Comparison of ENCODE assay signal across 10 cellular contexts in the genomic region with DNA sequence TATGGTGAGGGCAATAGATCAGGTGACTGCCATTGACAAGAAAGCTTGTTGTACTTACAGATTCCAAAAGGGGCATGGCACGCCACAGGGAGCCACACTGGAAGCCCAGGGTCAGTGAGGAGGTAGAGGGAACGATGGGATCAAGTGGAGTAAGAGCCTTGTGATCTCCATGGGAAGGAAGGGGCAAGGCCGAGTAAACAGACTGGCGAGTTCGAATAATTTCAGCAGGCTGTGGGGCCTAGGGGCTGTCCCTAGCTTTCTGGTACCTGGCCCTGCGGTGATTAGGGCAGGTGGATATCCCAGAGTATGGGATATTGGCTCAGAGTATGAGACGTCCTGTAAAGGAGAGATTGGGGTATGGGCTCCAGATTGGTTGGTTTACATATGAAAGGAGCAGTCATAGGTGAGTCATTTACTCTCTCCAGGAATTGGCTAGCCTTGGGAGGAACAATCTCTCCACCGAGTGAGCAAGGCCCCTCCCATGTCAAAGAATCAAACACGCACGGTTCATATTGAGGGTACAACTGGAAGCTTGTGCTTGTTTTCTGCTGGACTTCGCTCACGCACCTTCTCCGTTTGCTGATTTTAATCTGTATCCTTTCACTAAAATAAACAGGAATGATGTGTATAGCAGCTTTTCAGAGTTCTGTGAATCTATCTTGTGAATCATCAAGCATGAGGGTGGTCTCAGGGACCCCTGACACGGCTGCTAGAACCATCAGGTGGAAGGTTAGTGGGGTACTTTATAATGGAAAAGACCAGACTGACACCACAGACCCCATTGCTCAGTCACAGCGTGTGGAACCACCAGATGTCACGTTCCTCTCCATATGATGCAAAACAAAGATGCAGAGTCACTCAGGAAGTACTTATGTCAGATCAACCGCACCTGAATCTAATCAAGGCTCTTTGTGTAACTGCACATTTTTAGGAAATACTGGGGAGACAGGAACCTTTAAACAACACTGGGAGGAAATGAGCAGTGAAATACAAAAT. TPM values are rescaled to one million over a fixed set of nuclear protein-coding genes. Genes with fewer than 3 reads are reported as not detected.
DNase-seq lines count a peak whose midpoint lies in the region; ATAC-seq, FAIRE-seq and TF ChIP-seq lines count a peak whose summit lies in the region.
"Had no signal": no experiment of that assay in that cellular context is flagged by ENCODE, and none has a peak within 500 bp of the region (broad histone marks: within the 10 kb centered on the region; RNA-seq: fewer than 3 reads in every experiment).

No MANE protein-coding gene starts in this region.

- H3K79me2 ChIP-seq in PC-9 (ENCODE audit: low read depth): no peaks in the 10 kb centered on the region

- TF ChIP-seq CTCF in AG04450 (IDR thresholded peaks at IDR 0.05; ENCODE audit: low read depth, low read length) (no peak), PC-9 (conservative IDR thresholded peaks at IDR 0.05) (no peak), chondrocyte (IDR thresholded peaks at IDR 0.05) (no peak)

- H3K4me3 ChIP-seq in AG04450 (ENCODE audit: low read depth, low read length): no peak overlapping the region
- H3K4me3 ChIP-seq in PC-9: no peak overlapping the region
- H3K4me3 ChIP-seq: lung had no signal

- ATAC-seq in esophagus mucosa (peak; percentile 61), HG02981 (IDR thresholded peaks at IDR 0.05; ENCODE audit: unreplicated experiment) (no peak)

- H3K36me3 Mint-ChIP-seq in chondrocyte (ENCODE audit: low read depth): peaks cover 14% of the 10 kb centered on the region

- H3K9me3 ChIP-seq in AG04450 (ENCODE audit: control insufficient read depth, insufficient read depth, low read length) (no peaks in the 10 kb centered on the region), PC-9 (ENCODE audit: insufficient read depth, low read depth) (no peaks in the 10 kb centered on the region)

- H2AFZ ChIP-seq in PC-9: no peak overlapping the region

- H4K20me1 ChIP-seq in PC-9 (ENCODE audit: insufficient read depth): no peaks in the 10 kb centered on the region

- CTCF ChIA-PET in AG04450 (lab: Charles Lee) (interaction anchor here (1.2 kb wide), 1 partner anchor 28 kb away, joined by 4 read pairs; no protein-coding TSS in a partner anchor), PC-9 (lab: Charles Lee) (no interaction called here)

- H3K4me2 ChIP-seq in PC-9: no peak overlapping the region

- H3K27me3 ChIP-seq in AG04450 (ENCODE audit: control insufficient read depth, insufficient read depth, low read length): no peaks in the 10 kb centered on the region
- H3K27me3 ChIP-seq in PC-9 (ENCODE audit: insufficient read depth, low read depth): no peaks in the 10 kb centered on the region

- BruUV-seq in PC-9 (replicated peaks; lab: Mats Ljungman, UMichigan): no TSS peak

- no peak overlapping the region for H3K4me3 Mint-ChIP-seq in chondrocyte (ENCODE audit: unreplicated experiment)

- H3F3A ChIP-seq in PC-9 (ENCODE audit: insufficient read depth, low read depth): no peaks in the 10 kb centered on the region

- H3K27ac Mint-ChIP-seq in chondrocyte (ENCODE audit: unreplicated experiment): no peak overlapping the region

- POLR2A ChIA-PET in AG04450 (lab: Yijun Ruan, JAX): no interaction called here
- POLR2A ChIA-PET in PC-9 (lab: Charles Lee; ENCODE audit: unreplicated experiment): no interaction called here

- peaks cover 12% of the 10 kb centered on the region for H3K4me1 Mint-ChIP-seq in chondrocyte (ENCODE audit: low read depth)

- no peaks in the 10 kb centered on the region for H3K27me3 Mint-ChIP-seq in chondrocyte (ENCODE audit: low read depth)

- no peaks in the 10 kb centered on the region for H3K36me3 ChIP-seq in PC-9 (ENCODE audit: low read depth)

- no peak for DNase-seq in AG04450 (ENCODE audit: low read depth, low spot score)
- peak; percentile 38 for DNase-seq in H54 (ENCODE audit: insufficient read length, low spot score)
- DNase-seq in RPMI7951 (ENCODE audit: low read depth): peak; percentile 18
- DNase-seq in superior temporal gyrus (ENCODE audit: extremely low spot score): no peak
- DNase-seq in PC-9: no peak
- DNase-seq in chondrocyte (ENCODE audit: low spot score): no peak

- H3K4me1 ChIP-seq in PC-9 (replicated peaks; ENCODE audit: insufficient read depth): no peaks in the 10 kb centered on the region

- peaks cover 12% of the 10 kb centered on the region for H3K9me3 Mint-ChIP-seq in chondrocyte (ENCODE audit: low read depth)

- peak; percentile 79 for FAIRE-seq in H54 (lab: Jason Lieb, UNC)
- FAIRE-seq: GM18507 had no signal

- TF ChIP-seq POLR2A in H54 (IDR thresholded peaks at IDR 0.05; ENCODE audit: low read depth, low read length): no peak

- intact Hi-C loops in PC-9 (cut with micrococcal nuclease; ENCODE audit: unreplicated experiment): no loop called here

- H3K27ac ChIP-seq in AG04450 (ENCODE audit: low read depth, low read length) (peak overlapping the region; percentile 43), PC-9 (no peak overlapping the region)

- no peaks in the 10 kb centered on the region for H3K9me2 ChIP-seq in PC-9 (ENCODE audit: insufficient read depth)

RNA-seq across cellular contexts. Expression of a gene that starts 27.9 kb away (rescaled TPM):
- polyA plus RNA-seq in AG04450 (2011; rRNA removed): 70.9 and 89.8 TPM in 2 replicates
- polyA minus RNA-seq in AG04450 (2011; rRNA and poly(A)+ RNA removed): 12.7 and 22.0 TPM in 2 replicates
- 64.3 and 64.6 TPM in 2 replicates for total RNA-seq in RPMI7951 (2014; rRNA removed; shearing (Covaris generic))
- total RNA-seq in esophagus mucosa: 47.7 TPM
- 86.1 and 103 TPM in 2 replicates for total RNA-seq in PC-9 (2021)
- 58.6 to 99.0 TPM (median 64.5 TPM) in 3 replicates for total RNA-seq in chondrocyte

RNA-seq across cellular contexts. Expression of a gene that starts 29.0 kb away (rescaled TPM):
- 32.2 and 32.5 TPM in 2 replicates for polyA plus RNA-seq in AG04450 (2011; rRNA removed)
- 24.2 and 31.7 TPM in 2 replicates for polyA minus RNA-seq in AG04450 (2011; rRNA and poly(A)+ RNA removed)
- total RNA-seq in RPMI7951 (2014; rRNA removed; shearing (Covaris generic)): 47.1 and 52.0 TPM in 2 replicates
- total RNA-seq in esophagus mucosa (25.5 TPM), PC-9 (2021) (57.9 and 66.4 TPM in 2 replicates), chondrocyte (47.1 to 72.5 TPM (median 49.3 TPM) in 3 replicates)

RNA-seq across cellular contexts. Expression of a gene that starts 38.1 kb away (rescaled TPM):
- polyA plus RNA-seq in AG04450 (2011; rRNA removed): 10.6 and 16.7 TPM in 2 replicates
- polyA minus RNA-seq in AG04450 (2011; rRNA and poly(A)+ RNA removed): 20.1 and 27.1 TPM in 2 replicates
- 7.0 and 13.3 TPM in 2 replicates for total RNA-seq in RPMI7951 (2014; rRNA removed; shearing (Covaris generic))
- total RNA-seq in esophagus mucosa (3.1 TPM), PC-9 (2021) (17.7 and 18.8 TPM in 2 replicates), chondrocyte (7.1 to 12.4 TPM (median 7.4 TPM) in 3 replicates)

RNA-seq across cellular contexts. Expression of a gene that starts 53.3 kb away (rescaled TPM):
- polyA plus RNA-seq in AG04450 (2011; rRNA removed): 190 and 203 TPM in 2 replicates
- polyA minus RNA-seq in AG04450 (2011; rRNA and poly(A)+ RNA removed): 84.9 and 101 TPM in 2 replicates
- total RNA-seq in RPMI7951 (2014; rRNA removed; shearing (Covaris generic)): 150 and 166 TPM in 2 replicates
- 91.9 TPM for total RNA-seq in esophagus mucosa
- 101 and 132 TPM in 2 replicates for total RNA-seq in PC-9 (2021)
- total RNA-seq in chondrocyte: 93.2 to 98.1 TPM (median 93.3 TPM) in 3 replicates

RNA-seq across cellular contexts. Expression of a gene that starts 53.5 kb away (rescaled TPM):
- polyA plus RNA-seq in AG04450 (2011; rRNA removed): 41.4 and 59.5 TPM in 2 replicates
- 8.8 and 12.2 TPM in 2 replicates for polyA minus RNA-seq in AG04450 (2011; rRNA and poly(A)+ RNA removed)
- total RNA-seq in RPMI7951 (2014; rRNA removed; shearing (Covaris generic)): 41.8 and 42.8 TPM in 2 replicates
- total RNA-seq in esophagus mucosa (23.4 TPM), PC-9 (2021) (16.9 and 19.3 TPM in 2 replicates), chondrocyte (60.3 to 62.8 TPM (median 61.2 TPM) in 3 replicates)

Comparison
In these comparisons a context has a peak if more than half of its experiments do, and no peak if none do; other contexts are left out.
1. DNase-seq: peak in H54 (single experiment) and RPMI7951 (single experiment); none in AG04450 (single experiment), superior temporal gyrus (single experiment), PC-9 (0 of 2) and chondrocyte (single experiment).